ENCODE assay signal across 2 cellular contexts in genomic region chr15:89672221-89673161, GRCh38.
TF ChIP-seq lines count a peak whose summit lies in the region.

No MANE protein-coding gene starts in this region.

TF ChIP-seq in IMR-90, 13 proteins besides CTCF, POLR2A, EP300 and RAD21:
- no peak for TF ChIP-seq RCOR1 (IDR thresholded peaks at IDR 0.05; ENCODE audit: insufficient replicate concordance, low read length)
- no peak for TF ChIP-seq NFE2L2 (IDR thresholded peaks at IDR 0.05; ENCODE audit: low read depth, low read length)
- TF ChIP-seq CEBPB (IDR thresholded peaks at IDR 0.05; ENCODE audit: low read depth, low read length) = no peak
TF ChIP-seq in IMR-90: peak in this region for 0.

TF ChIP-seq in H1, 55 proteins besides CTCF, POLR2A, EP300 and RAD21:
- no peak for TF ChIP-seq CBX5 (IDR thresholded peaks at IDR 0.05; ENCODE audit: low read depth, low read length)
- no peak for TF ChIP-seq USF2 (IDR thresholded peaks at IDR 0.05; ENCODE audit: low read length)
- no peak for TF ChIP-seq JUN (IDR thresholded peaks at IDR 0.05; ENCODE audit: low read depth, low read length)
- TF ChIP-seq NANOG (IDR thresholded peaks at IDR 0.05; ENCODE audit: insufficient read depth, low read depth, low read length, poor library complexity, severe bottlenecking) = no peak
- TF ChIP-seq SIRT6 (IDR thresholded peaks at IDR 0.05; ENCODE audit: low read length) = no peak
- TF ChIP-seq ZNF274 (IDR thresholded peaks at IDR 0.05; ENCODE audit: borderline replicate concordance, extremely low read depth, low read length) = no peak
- no peak for TF ChIP-seq BRCA1 (IDR thresholded peaks at IDR 0.05; ENCODE audit: low read depth, low read length)
- TF ChIP-seq HDAC2 (IDR thresholded peaks at IDR 0.05; ENCODE audit: borderline replicate concordance in 1 of 2, low read depth in 2 of 2, low read length in 2 of 2) = no peak
- no peak for TF ChIP-seq NRF1 (IDR thresholded peaks at IDR 0.05; ENCODE audit: low read depth, low read length)
- no peak for TF ChIP-seq MAFK (IDR thresholded peaks at IDR 0.05; ENCODE audit: low read depth, low read length)
- no peak for TF ChIP-seq RXRA (IDR thresholded peaks at IDR 0.05; ENCODE audit: insufficient read depth, low read depth, low read length)
- no peak for TF ChIP-seq SRF (IDR thresholded peaks at IDR 0.05; ENCODE audit: low read depth, low read length)
- TF ChIP-seq JUND (IDR thresholded peaks at IDR 0.05; ENCODE audit: low read length) = no peak
- no peak for TF ChIP-seq RBBP5 (IDR thresholded peaks at IDR 0.05; ENCODE audit: borderline replicate concordance, low read depth, low read length)
- no peak for TF ChIP-seq KDM4A (IDR thresholded peaks at IDR 0.05; ENCODE audit: low read depth, low read length, severe bottlenecking)
- TF ChIP-seq ASH2L (IDR thresholded peaks at IDR 0.05; ENCODE audit: low read length) = no peak
- no peak for TF ChIP-seq SUZ12 (IDR thresholded peaks at IDR 0.05; ENCODE audit: low read length)
- no peak for TF ChIP-seq CEBPB (IDR thresholded peaks at IDR 0.05; ENCODE audit: low read depth, low read length)
